In genomic region chr3:158794936-158795518, GRCh38 we compare ENCODE assay signal across 1 cellular context.
TF ChIP-seq lines count a peak whose summit lies in the region.

No MANE protein-coding gene starts in this region.

TF ChIP-seq in GM12878, 131 proteins besides CTCF, POLR2A, EP300 and RAD21 (continued from another document):
- TF ChIP-seq ELK1 (IDR thresholded peaks at IDR 0.05; ENCODE audit: low read depth, low read length) (no peak), NFIC (IDR thresholded peaks at IDR 0.05; ENCODE audit: low read depth, low read length) (no peak), SMAD5 (IDR thresholded peaks at IDR 0.05; ENCODE audit: low read depth) (no peak)
